In genomic region chr1:217029311-217030157, GRCh38 we compare ENCODE assay signal across 10 cellular contexts.
A peak's percentile ranks its signal among the peaks of the same experiment; 100 is the strongest.
DNase-seq lines count a peak whose midpoint lies in the region; ATAC-seq, FAIRE-seq and TF ChIP-seq lines count a peak whose summit lies in the region.
"Had no signal": no experiment of that assay in that cellular context is flagged by ENCODE, and none has a peak within 500 bp of the region (broad histone marks: within the 10 kb centered on the region; RNA-seq: fewer than 3 reads in every experiment).

No MANE protein-coding gene starts in this region.

- intact Hi-C loops in HepG2 (cut with micrococcal nuclease; ENCODE audit: unreplicated experiment) = no loop called here

- FAIRE-seq in bronchial epithelial cell (lab: Jason Lieb, UNC) (no peak), HepG2 (lab: Jason Lieb, UNC) (no peak)

- ATAC-seq in HepG2 (0 out of 3 replicates have a peak, but pooled peaks have one; percentile 23), upper lobe of left lung (ENCODE audit: low FRiP score in 2 of 2) (peak; percentile 82 to 83), HG02623 (IDR thresholded peaks at IDR 0.05; ENCODE audit: unreplicated experiment) (no peak)
- ATAC-seq: T-cell had no signal

- H3K36me3 ChIP-seq in bronchial epithelial cell (ENCODE audit: control insufficient read depth, insufficient read depth, low read length) (no peaks in the 10 kb centered on the region), HepG2 (replicated peaks in 1 of 2; ENCODE audit: control insufficient read depth in 1 of 2, insufficient read depth in 2 of 2, low read length in 2 of 2) (no peaks in the 10 kb centered on the region), upper lobe of left lung (no peaks in the 10 kb centered on the region)

- 14% methylated on average over 12 of the region's 12 CpGs for WGBS in HepG2 (ENCODE audit: low lambda C conversion rate)
- 50 to 54% methylated on average over 12 of the region's 12 CpGs for WGBS in upper lobe of left lung, 2 donors

- CTCF ChIA-PET in HepG2 (lab: Yijun Ruan, JAX; ENCODE audit: low intra/inter-chr PET ratio, low total read pairs) = no interaction called here

- H3K27ac ChIP-seq in HepG2 (ENCODE audit: extremely low read length, insufficient read depth, low read length) = no peak overlapping the region
- peak overlapping the region in 1 of 4 donors; percentile 17 for H3K27ac ChIP-seq in upper lobe of left lung

- no peak overlapping the region for H3K4me3 ChIP-seq in bronchial epithelial cell (ENCODE audit: low read depth, low read length)
- no peak overlapping the region for H3K4me3 ChIP-seq in HepG2 (replicated peaks in 1 of 3; ENCODE audit: insufficient read depth in 1 of 3, low read depth in 2 of 3, low read length in 3 of 3)
- no peak overlapping the region for H3K4me3 ChIP-seq in upper lobe of left lung

- in situ Hi-C loops in HepG2 (cut with HindIII; ENCODE audit: extremely low pct_ligation_motif_present, low pct_unique_long_range_greater_than_20kb) = no loop called here

- H2AFZ ChIP-seq in HepG2 (ENCODE audit: low read length) = no peak overlapping the region

- H4K20me1 ChIP-seq in HepG2 (ENCODE audit: insufficient read depth, low read length) = no peaks in the 10 kb centered on the region

- TF ChIP-seq EP300 in HepG2 (IDR thresholded peaks at IDR 0.05; ENCODE audit: low read depth in 2 of 2, low read length in 2 of 2) (no peak), HepG2 (CRISPR knock-in tag; IDR thresholded peaks at IDR 0.05; ENCODE audit: borderline replicate concordance) (no peak), upper lobe of left lung (IDR thresholded peaks at IDR 0.05) (no peak)

- no peak for TF ChIP-seq CTCF in bronchial epithelial cell (IDR thresholded peaks at IDR 0.05; ENCODE audit: insufficient read depth, low read length, severe bottlenecking)
- no peak for TF ChIP-seq CTCF in HepG2 (CRISPR knock-in tag; IDR thresholded peaks at IDR 0.05)
- TF ChIP-seq CTCF in upper lobe of left lung (IDR thresholded peaks at IDR 0.05) = no peak

- H3K79me2 ChIP-seq in HepG2 (ENCODE audit: insufficient read depth, low read length) = no peaks in the 10 kb centered on the region

- TF ChIP-seq POLR2A in HepG2 (IDR thresholded peaks at IDR 0.05; ENCODE audit: insufficient read depth in 1 of 2, low read depth in 2 of 2, low read length in 2 of 2) = no peak
- no peak for TF ChIP-seq POLR2A in upper lobe of left lung (IDR thresholded peaks at IDR 0.05)

- BruUV-seq in HepG2 (replicated peaks; lab: Mats Ljungman, UMichigan) = no TSS peak

- DNase-seq in HT1080 (ENCODE audit: low read depth) (peak; percentile 88), bronchial epithelial cell (ENCODE audit: low read depth) (peak; percentile 97), HepG2 (ENCODE audit: low spot score) (no peak), upper lobe of left lung (peak in 1 of 2 donors; percentile 66), pons (ENCODE audit: low spot score) (no peak), cerebellar nuclear complex (lab: John Stamatoyannopoulos, UW) (no peak)
- DNase-seq: activated gamma-delta T cell treated with Interleukin-2 at 50 U/mL for 16 hours, NCI-H1417, T-cell had no signal

- no peak overlapping the region for H3K9ac ChIP-seq in HepG2 (ENCODE audit: insufficient read depth, low read depth, low read length)

- H3K4me2 ChIP-seq in HepG2 (ENCODE audit: low read depth, low read length) = no peak overlapping the region

- H3K9me3 ChIP-seq in HepG2 (ENCODE audit: low read length) = 0 out of 2 replicates have a peak, but pooled peaks cover under 1% of the 10 kb centered on the region
- H3K9me3 ChIP-seq in upper lobe of left lung = no peaks in the 10 kb centered on the region

- H3K27me3 ChIP-seq in bronchial epithelial cell (ENCODE audit: control insufficient read depth, insufficient read depth, low read length) (no peaks in the 10 kb centered on the region), HepG2 (ENCODE audit: control insufficient read depth in 1 of 2, insufficient read depth in 2 of 2, low read length in 2 of 2) (no peaks in the 10 kb centered on the region), upper lobe of left lung (no peaks in the 10 kb centered on the region)

- H3K4me1 ChIP-seq in HepG2 (ENCODE audit: insufficient read depth, low read length) (no peaks in the 10 kb centered on the region), upper lobe of left lung (no peaks in the 10 kb centered on the region)

- POLR2A ChIA-PET in HepG2 (lab: Yijun Ruan, JAX) = no interaction called here

- TF ChIP-seq RAD21 in HepG2 (CRISPR knock-in tag; IDR thresholded peaks at IDR 0.05) = no peak

TF ChIP-seq in HepG2, 621 proteins besides CTCF, POLR2A, EP300 and RAD21:
- TF ChIP-seq SP5 (CRISPR knock-in tag; IDR thresholded peaks at IDR 0.05; ENCODE audit: borderline replicate concordance, low read depth) = no peak
- TF ChIP-seq CEBPB (IDR thresholded peaks at IDR 0.05; ENCODE audit: borderline replicate concordance, low read depth, low read length) = peak; percentile 42; the same call in 1 of the 2 replicates

Comparison
In these comparisons a context has a peak if more than half of its experiments do, and no peak if none do; other contexts are left out.
1. DNase-seq: peak in HT1080 (single experiment) and bronchial epithelial cell (single experiment); none in HepG2 (single experiment), pons (single experiment) and cerebellar nuclear complex (0 of 2).